Comparison of ENCODE assay signal across 2 cellular contexts in the genomic region with DNA sequence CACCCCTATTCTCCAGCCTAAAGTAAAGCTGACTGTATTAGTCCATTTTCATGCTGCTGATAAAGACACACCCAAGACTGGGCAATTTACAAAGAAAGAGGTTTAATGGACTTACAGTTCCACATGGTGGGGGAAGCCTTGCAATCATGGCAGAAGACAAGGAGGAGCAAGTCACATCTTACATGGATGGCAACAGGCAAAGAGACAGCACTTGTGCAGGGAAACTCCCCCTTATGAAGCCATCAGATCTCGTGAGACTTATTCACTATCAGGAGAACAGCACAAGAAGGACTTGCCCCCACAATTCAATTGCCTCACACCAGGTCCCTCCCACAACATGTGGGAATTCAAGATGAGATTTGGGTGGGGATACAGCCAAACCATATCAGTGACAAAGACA. TPM values are rescaled to one million over a fixed set of nuclear protein-coding genes. Genes with fewer than 3 reads are reported as not detected.
"Had no signal": no experiment of that assay in that cellular context is flagged by ENCODE, and none has a peak within 500 bp of the region (broad histone marks: within the 10 kb centered on the region; RNA-seq: fewer than 3 reads in every experiment).

No MANE protein-coding gene starts in this region.

RNA-seq across cellular contexts. Expression of gene FOXF2, which starts 19.7 kb away (rescaled TPM):
- total RNA-seq: G401, GM12878 had no signal
- polyA plus RNA-seq: GM12878 had no signal

RNA-seq across cellular contexts. Expression of gene FOXQ1, which starts 57.8 kb away (rescaled TPM):
- total RNA-seq: G401 had no signal
- polyA plus RNA-seq: GM12878 had no signal
